20 cellular contexts compared by ENCODE assay signal in genomic region chr17:17343160-17343735, GRCh38. TPM values are rescaled to one million over a fixed set of nuclear protein-coding genes. Genes with fewer than 3 reads are reported as not detected.
DNase-seq lines count a peak whose midpoint lies in the region; ATAC-seq, FAIRE-seq and TF ChIP-seq lines count a peak whose summit lies in the region.
"Had no signal": no experiment of that assay in that cellular context is flagged by ENCODE, and none has a peak within 500 bp of the region (broad histone marks: within the 10 kb centered on the region; RNA-seq: fewer than 3 reads in every experiment).

No MANE protein-coding gene starts in this region.

- H3K9me3 ChIP-seq in HepG2 (ENCODE audit: low read length) (no peaks in the 10 kb centered on the region), sigmoid colon (no peaks in the 10 kb centered on the region), testis (no peaks in the 10 kb centered on the region)
- H3K9me3 ChIP-seq: BLaER1 had no signal

- H3K27me3 ChIP-seq in bronchial epithelial cell (ENCODE audit: control insufficient read depth, insufficient read depth, low read length) (peaks cover 2% of the 10 kb centered on the region), HepG2 (ENCODE audit: control insufficient read depth in 1 of 2, insufficient read depth in 2 of 2, low read length in 2 of 2) (peaks cover 2 to 13% of the 10 kb centered on the region in 2 experiments; a peak in 4 of 5 replicates), sigmoid colon (no peaks in the 10 kb centered on the region), testis (no peaks in the 10 kb centered on the region)
- H3K27me3 ChIP-seq: BLaER1 had no signal

- TF ChIP-seq RAD21 in HepG2 (CRISPR knock-in tag; IDR thresholded peaks at IDR 0.05), result no peak

- no TSS peak for BruUV-seq in HepG2 (replicated peaks; lab: Mats Ljungman, UMichigan)

- TF ChIP-seq EP300 in HepG2 (IDR thresholded peaks at IDR 0.05; ENCODE audit: low read depth in 2 of 2, low read length in 2 of 2), result no peak
- TF ChIP-seq EP300 in HepG2 (CRISPR knock-in tag; IDR thresholded peaks at IDR 0.05; ENCODE audit: borderline replicate concordance), result no peak
- no peak for TF ChIP-seq EP300 in sigmoid colon (IDR thresholded peaks at IDR 0.05)

- no peak for ATAC-seq in HepG2
- ATAC-seq: CD8-positive, alpha-beta T cell; K562 had no signal

- CTCF ChIA-PET in HepG2 (lab: Yijun Ruan, JAX; ENCODE audit: low intra/inter-chr PET ratio, low total read pairs), result no interaction called here

- peaks cover 57% of the 10 kb centered on the region for H3K4me1 ChIP-seq in HepG2 (ENCODE audit: insufficient read depth, low read length)
- H3K4me1 ChIP-seq in sigmoid colon, result no peaks in the 10 kb centered on the region
- H3K4me1 ChIP-seq in testis, result no peaks in the 10 kb centered on the region

- H3K36me3 ChIP-seq in bronchial epithelial cell (ENCODE audit: control insufficient read depth, insufficient read depth, low read length), result no peaks in the 10 kb centered on the region
- H3K36me3 ChIP-seq in HepG2 (replicated peaks in 1 of 2; ENCODE audit: control insufficient read depth in 1 of 2, insufficient read depth in 2 of 2, low read length in 2 of 2), result no peaks in the 10 kb centered on the region
- peaks cover 0 to 17% (median 0%) of the 10 kb centered on the region in 4 donors for H3K36me3 ChIP-seq in sigmoid colon
- H3K36me3 ChIP-seq in testis (ENCODE audit: low read depth, missing control alignments), result no peaks in the 10 kb centered on the region
- H3K36me3 ChIP-seq: BLaER1 had no signal

- no peak overlapping the region for H3K4me2 ChIP-seq in HepG2 (ENCODE audit: low read depth, low read length)

- no peaks in the 10 kb centered on the region for H4K20me1 ChIP-seq in HepG2 (ENCODE audit: insufficient read depth, low read length)
- H4K20me1 ChIP-seq: BLaER1 had no signal

- no peak for TF ChIP-seq CTCF in bronchial epithelial cell (IDR thresholded peaks at IDR 0.05; ENCODE audit: insufficient read depth, low read length, severe bottlenecking)
- no peak for TF ChIP-seq CTCF in HepG2 (CRISPR knock-in tag; IDR thresholded peaks at IDR 0.05)
- no peak for TF ChIP-seq CTCF in sigmoid colon (IDR thresholded peaks at IDR 0.05)
- TF ChIP-seq CTCF in D721Med (IDR thresholded peaks at IDR 0.05; ENCODE audit: insufficient read depth, missing control alignments), result no peak
- no peak for TF ChIP-seq CTCF in testis (IDR thresholded peaks at IDR 0.05)

- H2AFZ ChIP-seq in HepG2 (ENCODE audit: low read length), result no peak overlapping the region

- no peak overlapping the region for H3K9ac ChIP-seq in HepG2 (ENCODE audit: insufficient read depth, low read depth, low read length)
- H3K9ac ChIP-seq: BLaER1 had no signal

- in situ Hi-C loops in HepG2 (cut with HindIII; ENCODE audit: extremely low pct_ligation_motif_present, low pct_unique_long_range_greater_than_20kb), result no loop called here

- H3K79me2 ChIP-seq in HepG2 (ENCODE audit: insufficient read depth, low read length), result no peaks in the 10 kb centered on the region

- POLR2A ChIA-PET in HepG2 (lab: Yijun Ruan, JAX), result no interaction called here

- 49% methylated on average over 5 of the region's 13 CpGs for WGBS in HepG2 (ENCODE audit: low lambda C conversion rate)
- WGBS in sigmoid colon, 2 donors, result 68 to 86% methylated on average over 13 of the region's 13 CpGs
- WGBS in testis, 2 donors, result 92 to 93% methylated on average over 13 of the region's 13 CpGs

- no peak for TF ChIP-seq POLR2A in HepG2 (IDR thresholded peaks at IDR 0.05; ENCODE audit: insufficient read depth in 1 of 2, low read depth in 2 of 2, low read length in 2 of 2)
- TF ChIP-seq POLR2A in sigmoid colon (IDR thresholded peaks at IDR 0.05), result no peak
- TF ChIP-seq POLR2A in testis (IDR thresholded peaks at IDR 0.05), result no peak

- H3K27ac ChIP-seq in HepG2 (ENCODE audit: extremely low read length, insufficient read depth, low read length), result no peak overlapping the region
- H3K27ac ChIP-seq in sigmoid colon, result no peak overlapping the region
- H3K27ac ChIP-seq in testis, result no peak overlapping the region
- H3K27ac ChIP-seq: BLaER1 had no signal

- peak; percentile 38 for DNase-seq in activated CD8-positive, alpha-beta memory T cell treated with anti-CD3 and anti-CD28 coated beads, Interleukin-2, amount 50 U/mL, for 48 hours
- no peak for DNase-seq in activated CD8-positive, alpha-beta memory T cell treated with anti-CD3 and anti-CD28 coated beads for 24 hours
- DNase-seq in bronchial epithelial cell (ENCODE audit: low read depth) (no peak), HepG2 (ENCODE audit: low spot score) (no peak), sigmoid colon (peak; percentile 46), dermis blood vessel endothelial cell (no peak), D721Med (ENCODE audit: insufficient read length, low spot score) (no peak), testis (no peak)
- DNase-seq: CD8-positive, alpha-beta T cell; DND-41; HCEC 1CT; MV-4-11; NCI-H1417 treated with DMSO at 0.1 percent for 48 hours; NCI-H2029; NCI-H2171 treated with DMSO at 0.1 percent for 48 hours; NCI-H446 treated with DMSO at 0.1 percent for 48 hours; NK-92 treated with Interleukin-12 subunit alpha and Interleukin-12 subunit beta, amount 100 ng/mL, for 24 hours had no signal

- FAIRE-seq in bronchial epithelial cell (lab: Jason Lieb, UNC), result peak; percentile 43
- FAIRE-seq in HepG2 (lab: Jason Lieb, UNC), result no peak
- FAIRE-seq in D721Med (lab: Jason Lieb, UNC), result no peak
- FAIRE-seq: G401.6, K562 had no signal

- H3K4me3 ChIP-seq in bronchial epithelial cell (ENCODE audit: low read depth, low read length) (no peak overlapping the region), HepG2 (replicated peaks in 1 of 3; ENCODE audit: insufficient read depth in 1 of 3, low read depth in 2 of 3, low read length in 3 of 3) (no peak overlapping the region), sigmoid colon (no peak overlapping the region), testis (no peak overlapping the region)
- H3K4me3 ChIP-seq: BLaER1, K562 had no signal

- intact Hi-C loops in HepG2 (cut with micrococcal nuclease; ENCODE audit: unreplicated experiment), result no loop called here
- intact Hi-C loops in sigmoid colon (cut with DNase I), result no loop called here
- intact Hi-C loops in testis (cut with DNase I; ENCODE audit: low total_unique reads), result no loop called here

TF ChIP-seq in HepG2, 621 proteins besides CTCF, POLR2A, EP300 and RAD21:
- TF ChIP-seq MBD4 (IDR thresholded peaks at IDR 0.05; ENCODE audit: borderline replicate concordance, low read length) (no peak), HNRNPL (IDR thresholded peaks at IDR 0.05; ENCODE audit: low read depth, low read length) (peak; percentile 69; the same call in 1 of the 2 replicates), MNT (IDR thresholded peaks at IDR 0.05) (peak; percentile 66)

RNA-seq across cellular contexts. Expression of gene NT5M, which starts 40.1 kb away (rescaled TPM):
- total RNA-seq in bronchial epithelial cell (0.79 and 1.0 TPM in 2 replicates), HepG2 (2016; rRNA removed; fragmentation: Illumina TruSeq; extraction: Trizol) (0.55 and 0.63 TPM in 2 replicates), sigmoid colon (1 to 10 TPM; 4.3 to 5.8 (median 5.5) TPM), dermis blood vessel endothelial cell (1.9 and 3.1 TPM in 2 replicates), testis (10 to 100 TPM; 33.5 to 47.5 TPM)
- total RNA-seq in HepG2 (2016; cell fraction: cytosol; rRNA removed; fragmentation: Illumina TruSeq; extraction: Trizol; ENCODE audit: low read depth), result 1.7 and 2.0 TPM in 2 replicates
- total RNA-seq in HepG2 (2016; cell fraction: insoluble cytoplasmic fraction; rRNA removed; fragmentation: Illumina TruSeq; extraction: Trizol), result 0.46 and 0.50 TPM in 2 replicates
- 1.5 and 2.3 TPM in 2 replicates for total RNA-seq in HepG2 (2016; cell fraction: membrane; rRNA removed; fragmentation: Illumina TruSeq; extraction: Trizol)
- total RNA-seq in HepG2 (2016; cell fraction: nucleus; rRNA removed; fragmentation: Illumina TruSeq; extraction: Trizol), result not detected in 2 replicates
- polyA plus RNA-seq in HepG2 (2011; rRNA removed) (0.78 and 1.0 TPM in 2 replicates), sigmoid colon (1 to 10 TPM in 2 of 3 donors, under 1 TPM in 1; 0.92 to 4.2 (median 1.9) TPM), testis (ENCODE audit: insufficient read depth, low read depth, low replicate concordance) (26.1 TPM)
- polyA plus RNA-seq in HepG2 (2011; cell fraction: cytosol; rRNA removed), result 0.54 and 1.2 TPM in 2 replicates
- polyA plus RNA-seq in HepG2 (2011; cell fraction: nucleus; rRNA removed), result 2.0 and 2.4 TPM in 2 replicates
- polyA plus RNA-seq in HepG2 (2012), result 1.1 and 1.2 TPM in 2 replicates
- polyA plus RNA-seq in HepG2 (2016; cell fraction: cytosol; fragmentation: Illumina TruSeq; extraction: Trizol; ENCODE audit: low read depth), result 1.7 and 1.9 TPM in 2 replicates
- 0.56 and 0.79 TPM in 2 replicates for polyA plus RNA-seq in HepG2 (2016; cell fraction: insoluble cytoplasmic fraction; fragmentation: Illumina TruSeq; extraction: Trizol; ENCODE audit: low read depth)
- polyA plus RNA-seq in HepG2 (2016; cell fraction: membrane; fragmentation: Illumina TruSeq; extraction: Trizol; ENCODE audit: low read depth), result 1.4 and 1.5 TPM in 2 replicates
- polyA plus RNA-seq in HepG2 (2016; cell fraction: nucleus; fragmentation: Illumina TruSeq; extraction: Trizol; ENCODE audit: insufficient read depth, low read depth), result 0.63 and 0.85 TPM in 2 replicates
- 1.1 and 2.2 TPM in 2 replicates for polyA minus RNA-seq in HepG2 (2011; rRNA and poly(A)+ RNA removed; ENCODE audit: low replicate concordance)
- polyA minus RNA-seq in HepG2 (2011; cell fraction: cytosol; rRNA and poly(A)+ RNA removed), result 1.2 TPM in 1 of 2 replicates, not detected in the other
- polyA minus RNA-seq in HepG2 (2011; cell fraction: nucleus; rRNA and poly(A)+ RNA removed), result not detected in 2 replicates

Comparison
In these comparisons a context has a peak if more than half of its experiments do, and no peak if none do; other contexts are left out.
1. DNase-seq: peak in activated CD8-positive, alpha-beta memory T cell treated with anti-CD3 and anti-CD28 coated beads, Interleukin-2, amount 50 U/mL, for 48 hours (single experiment) and sigmoid colon (single experiment); none in activated CD8-positive, alpha-beta memory T cell treated with anti-CD3 and anti-CD28 coated beads for 24 hours (single experiment), bronchial epithelial cell (single experiment), HepG2 (single experiment), dermis blood vessel endothelial cell (single experiment), D721Med (single experiment) and testis (single experiment).